In genomic region chr17:48261297-48261880, GRCh38 we compare ENCODE assay signal across 8 cellular contexts.
DNase-seq lines count a peak whose midpoint lies in the region; ATAC-seq and TF ChIP-seq lines count a peak whose summit lies in the region.

No MANE protein-coding gene starts in this region.

- H3K4me3 Mint-ChIP-seq in GM23338, result no peak overlapping the region

- no peaks in the 10 kb centered on the region for H3K9me2 ChIP-seq in GM23338 (ENCODE audit: insufficient read depth)

- H3K27ac Mint-ChIP-seq in GM23338, result peak overlapping the region; percentile 72; the same call in 1 of the 2 replicates

- H3K9me3 ChIP-seq in OCI-LY3 (ENCODE audit: insufficient read depth, low read length), result no peaks in the 10 kb centered on the region

- H3K36me3 Mint-ChIP-seq in GM23338 (ENCODE audit: low read depth), result no peaks in the 10 kb centered on the region

- H4K20me1 ChIP-seq in GM23338 (replicated peaks; ENCODE audit: insufficient read depth), result no peaks in the 10 kb centered on the region
- H4K20me1 ChIP-seq in OCI-LY3 (ENCODE audit: insufficient read depth, low read length), result no peaks in the 10 kb centered on the region

- no peak overlapping the region for H3K9ac ChIP-seq in OCI-LY3 (ENCODE audit: low read length)

- H2AFZ ChIP-seq in GM23338 (no peak overlapping the region), OCI-LY3 (ENCODE audit: low read depth, low read length) (no peak overlapping the region; the same call in 1 of the 2 replicates)

- peaks cover 28% of the 10 kb centered on the region for H3K4me1 Mint-ChIP-seq in GM23338

- TF ChIP-seq CTCF in GM23338 (conservative IDR thresholded peaks at IDR 0.05; ENCODE audit: low read depth in 2 of 2), result peak; percentile 82 to 84
- peak; percentile 72 for TF ChIP-seq CTCF in OCI-LY3 (IDR thresholded peaks at IDR 0.05; ENCODE audit: low read depth, low read length)

- H3K4me2 ChIP-seq in GM23338 (no peak overlapping the region), OCI-LY3 (ENCODE audit: low read length) (no peak overlapping the region)

- H3K4me1 ChIP-seq in GM23338 (ENCODE audit: insufficient read depth) (peaks cover 19% of the 10 kb centered on the region), OCI-LY3 (ENCODE audit: low read length) (peaks cover 9% of the 10 kb centered on the region)

- H3F3A ChIP-seq in GM23338 (replicated peaks; ENCODE audit: low read depth), result no peaks in the 10 kb centered on the region

- H3K27ac ChIP-seq in GM23338 (ENCODE audit: low read depth) (no peak overlapping the region), OCI-LY3 (ENCODE audit: low read length) (no peak overlapping the region)

- H3K4me3 ChIP-seq in GM23338, result no peak overlapping the region
- H3K4me3 ChIP-seq in OCI-LY3 (ENCODE audit: low read length), result no peak overlapping the region

- no peaks in the 10 kb centered on the region for H3K36me3 ChIP-seq in GM23338 (ENCODE audit: insufficient read depth)
- no peaks in the 10 kb centered on the region for H3K36me3 ChIP-seq in OCI-LY3 (replicated peaks; ENCODE audit: low read depth, low read length)

- H3K27me3 ChIP-seq in GM23338 (ENCODE audit: insufficient read depth) (no peaks in the 10 kb centered on the region), OCI-LY3 (ENCODE audit: low read depth, low read length) (no peaks in the 10 kb centered on the region)

- H3K79me2 ChIP-seq in GM23338 (replicated peaks; ENCODE audit: insufficient read depth) (no peaks in the 10 kb centered on the region), OCI-LY3 (ENCODE audit: low read length) (no peaks in the 10 kb centered on the region)

- no peaks in the 10 kb centered on the region for H3K9me3 Mint-ChIP-seq in GM23338

- DNase-seq in CD1c-positive myeloid dendritic cell (ENCODE audit: extremely low spot score), result peak; percentile 16
- DNase-seq in GM23338 (ENCODE audit: low spot score), result peak; percentile 92
- peak; percentile 10 for DNase-seq in germinal center (ENCODE audit: low spot score)
- no peak for DNase-seq in pons (ENCODE audit: low spot score)

- peaks cover 3% of the 10 kb centered on the region for H3K27me3 Mint-ChIP-seq in GM23338 (ENCODE audit: insufficient read depth, low read depth, poor library complexity)

- ATAC-seq in GM23338 (peak; percentile 99), HG02678 (IDR thresholded peaks at IDR 0.05; ENCODE audit: unreplicated experiment) (no peak), GM19463 (IDR thresholded peaks at IDR 0.05; ENCODE audit: unreplicated experiment) (no peak), GM21529 (IDR thresholded peaks at IDR 0.05; ENCODE audit: unreplicated experiment) (no peak)

TF ChIP-seq in GM23338, 12 proteins besides CTCF, POLR2A, EP300 and RAD21 (continues in another document):
- TF ChIP-seq EZH2phosphoT487 (IDR thresholded peaks at IDR 0.05; ENCODE audit: unreplicated experiment), result no peak
- TF ChIP-seq STAT1 (IDR thresholded peaks at IDR 0.05; ENCODE audit: unreplicated experiment), result no peak
- TF ChIP-seq, protein P1, sequence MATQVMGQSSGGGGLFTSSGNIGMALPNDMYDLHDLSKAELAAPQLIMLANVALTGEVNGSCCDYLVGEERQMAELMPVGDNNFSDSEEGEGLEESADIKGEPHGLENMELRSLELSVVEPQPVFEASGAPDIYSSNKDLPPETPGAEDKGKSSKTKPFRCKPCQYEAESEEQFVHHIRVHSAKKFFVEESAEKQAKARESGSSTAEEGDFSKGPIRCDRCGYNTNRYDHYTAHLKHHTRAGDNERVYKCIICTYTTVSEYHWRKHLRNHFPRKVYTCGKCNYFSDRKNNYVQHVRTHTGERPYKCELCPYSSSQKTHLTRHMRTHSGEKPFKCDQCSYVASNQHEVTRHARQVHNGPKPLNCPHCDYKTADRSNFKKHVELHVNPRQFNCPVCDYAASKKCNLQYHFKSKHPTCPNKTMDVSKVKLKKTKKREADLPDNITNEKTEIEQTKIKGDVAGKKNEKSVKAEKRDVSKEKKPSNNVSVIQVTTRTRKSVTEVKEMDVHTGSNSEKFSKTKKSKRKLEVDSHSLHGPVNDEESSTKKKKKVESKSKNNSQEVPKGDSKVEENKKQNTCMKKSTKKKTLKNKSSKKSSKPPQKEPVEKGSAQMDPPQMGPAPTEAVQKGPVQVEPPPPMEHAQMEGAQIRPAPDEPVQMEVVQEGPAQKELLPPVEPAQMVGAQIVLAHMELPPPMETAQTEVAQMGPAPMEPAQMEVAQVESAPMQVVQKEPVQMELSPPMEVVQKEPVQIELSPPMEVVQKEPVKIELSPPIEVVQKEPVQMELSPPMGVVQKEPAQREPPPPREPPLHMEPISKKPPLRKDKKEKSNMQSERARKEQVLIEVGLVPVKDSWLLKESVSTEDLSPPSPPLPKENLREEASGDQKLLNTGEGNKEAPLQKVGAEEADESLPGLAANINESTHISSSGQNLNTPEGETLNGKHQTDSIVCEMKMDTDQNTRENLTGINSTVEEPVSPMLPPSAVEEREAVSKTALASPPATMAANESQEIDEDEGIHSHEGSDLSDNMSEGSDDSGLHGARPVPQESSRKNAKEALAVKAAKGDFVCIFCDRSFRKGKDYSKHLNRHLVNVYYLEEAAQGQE (IDR thresholded peaks at IDR 0.05; ENCODE audit: unreplicated experiment), result no peak
- TF ChIP-seq, protein P2, sequence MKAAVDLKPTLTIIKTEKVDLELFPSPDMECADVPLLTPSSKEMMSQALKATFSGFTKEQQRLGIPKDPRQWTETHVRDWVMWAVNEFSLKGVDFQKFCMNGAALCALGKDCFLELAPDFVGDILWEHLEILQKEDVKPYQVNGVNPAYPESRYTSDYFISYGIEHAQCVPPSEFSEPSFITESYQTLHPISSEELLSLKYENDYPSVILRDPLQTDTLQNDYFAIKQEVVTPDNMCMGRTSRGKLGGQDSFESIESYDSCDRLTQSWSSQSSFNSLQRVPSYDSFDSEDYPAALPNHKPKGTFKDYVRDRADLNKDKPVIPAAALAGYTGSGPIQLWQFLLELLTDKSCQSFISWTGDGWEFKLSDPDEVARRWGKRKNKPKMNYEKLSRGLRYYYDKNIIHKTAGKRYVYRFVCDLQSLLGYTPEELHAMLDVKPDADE (IDR thresholded peaks at IDR 0.05), result no peak
- TF ChIP-seq ZNF462 (CRISPR knock-in tag; IDR thresholded peaks at IDR 0.05), result no peak
- TF ChIP-seq JUNB (IDR thresholded peaks at IDR 0.05; ENCODE audit: unreplicated experiment), result no peak
- TF ChIP-seq CREB1 (CRISPR knock-in tag; IDR thresholded peaks at IDR 0.05; ENCODE audit: low read depth), result no peak
- no peak for TF ChIP-seq POLR2AphosphoS5 (IDR thresholded peaks at IDR 0.05; ENCODE audit: low read depth)
- TF ChIP-seq EZH2 (IDR thresholded peaks at IDR 0.05; ENCODE audit: low read depth, unreplicated experiment), result no peak
- TF ChIP-seq NANOG (IDR thresholded peaks at IDR 0.05; ENCODE audit: borderline replicate concordance), result no peak
